Comparison of ENCODE assay signal across 8 cellular contexts in the genomic region with DNA sequence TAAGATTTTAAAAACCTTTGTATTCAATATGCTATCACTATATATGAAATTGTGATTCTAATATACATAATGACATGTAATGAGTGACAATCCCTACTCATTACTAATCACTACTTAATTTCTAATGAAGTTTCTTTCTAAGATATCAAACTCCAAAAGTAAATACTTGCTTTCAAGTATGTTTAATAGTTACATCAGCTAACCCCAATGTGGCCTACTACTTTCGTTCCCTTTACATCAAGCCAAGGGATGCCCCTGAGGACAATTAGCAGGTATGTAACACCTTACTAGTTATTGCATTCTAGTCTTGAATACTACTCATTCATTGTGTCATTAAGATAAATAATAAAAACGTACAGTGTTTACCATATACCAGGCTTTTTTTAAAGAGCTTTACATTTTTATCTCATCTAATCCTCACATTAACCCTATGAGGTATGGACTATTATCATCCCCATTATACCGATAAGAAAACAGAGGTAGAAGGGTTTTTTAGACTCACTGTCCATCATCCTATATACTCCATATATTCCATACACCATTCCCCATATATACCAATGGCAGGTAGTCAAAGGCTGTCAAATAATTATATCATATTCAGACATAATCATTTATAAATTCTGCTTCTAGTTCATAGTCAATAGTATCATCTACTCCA. TPM values are rescaled to one million over a fixed set of nuclear protein-coding genes. Genes with fewer than 3 reads are reported as not detected.
DNase-seq lines count a peak whose midpoint lies in the region; ATAC-seq and TF ChIP-seq lines count a peak whose summit lies in the region.

No MANE protein-coding gene starts in this region.

- CTCF ChIA-PET in CD4-positive, alpha-beta T cell (lab: Charles Lee): interaction anchor here (1.2 to 5.8 kb wide), 4 partner anchors 9 to 96 kb away, joined by 4 to 55 read pairs (median 6); no protein-coding TSS in a partner anchor

- no peaks in the 10 kb centered on the region for H3K27me3 Mint-ChIP-seq in CD4-positive, alpha-beta T cell
- H3K27me3 Mint-ChIP-seq in effector memory CD8-positive, alpha-beta T cell: no peaks in the 10 kb centered on the region
- H3K27me3 Mint-ChIP-seq in neural progenitor cell (ENCODE audit: insufficient read depth, low read depth): peaks cover 2% of the 10 kb centered on the region

- peak overlapping the region; percentile 100 for H3K27ac Mint-ChIP-seq in CD4-positive, alpha-beta T cell
- H3K27ac Mint-ChIP-seq in effector memory CD8-positive, alpha-beta T cell: peak overlapping the region; percentile 81 to 99
- no peak overlapping the region for H3K27ac Mint-ChIP-seq in neural progenitor cell

- H2AFZ ChIP-seq in neural progenitor cell (replicated peaks): no peak overlapping the region

- POLR2A ChIA-PET in CD4-positive, alpha-beta T cell (lab: Charles Lee): interaction anchor here (1.1 to 1.8 kb wide), 6 partner anchors 9 to 110 kb away, joined by 3 to 10 read pairs (median 4); no protein-coding TSS in a partner anchor

- peak overlapping the region; percentile 98 for H3K4me3 ChIP-seq in NT2/D1 (ENCODE audit: insufficient read length, low read depth)
- peak overlapping the region; percentile 96 for H3K4me3 ChIP-seq in neural progenitor cell

- H3K79me2 ChIP-seq in neural progenitor cell (ENCODE audit: low read depth): peaks cover 82% of the 10 kb centered on the region

- H4K20me1 ChIP-seq in neural progenitor cell (ENCODE audit: low read depth): peaks cover 69% of the 10 kb centered on the region

- H3K27me3 ChIP-seq in CD4-positive, alpha-beta T cell (ENCODE audit: control insufficient read depth, insufficient read depth, low read length): no peaks in the 10 kb centered on the region
- H3K27me3 ChIP-seq in NT2/D1 (ENCODE audit: insufficient read depth, insufficient read length) (no peaks in the 10 kb centered on the region), neural progenitor cell (no peaks in the 10 kb centered on the region)

- no peak overlapping the region for H3K27ac ChIP-seq in CD4-positive, alpha-beta T cell (ENCODE audit: low read depth, low read length)
- no peak overlapping the region for H3K27ac ChIP-seq in neural progenitor cell

- H3F3A ChIP-seq in neural progenitor cell (ENCODE audit: low read depth): peaks cover 11% of the 10 kb centered on the region

- H3K4me1 ChIP-seq in NT2/D1 (ENCODE audit: insufficient read depth, insufficient read length) (no peaks in the 10 kb centered on the region), neural progenitor cell (peaks cover 7% of the 10 kb centered on the region)

- DNase-seq in CD4-positive, alpha-beta T cell: no peak
- no peak for DNase-seq in NT2/D1 (ENCODE audit: low read depth, low spot score)
- DNase-seq in effector memory CD8-positive, alpha-beta T cell: no peak
- DNase-seq in neural progenitor cell (ENCODE audit: low spot score): no peak
- DNase-seq in GF-D8 (lab: John Stamatoyannopoulos, UW): no peak
- no peak for DNase-seq in SHP77 (lab: John Stamatoyannopoulos, UW)
- DNase-seq in central memory CD4-positive, alpha-beta T cell: no peak

- H3K36me3 ChIP-seq in NT2/D1 (ENCODE audit: insufficient read depth, insufficient read length, low read length) (peaks cover 82% of the 10 kb centered on the region), neural progenitor cell (peaks cover 4% of the 10 kb centered on the region)

- peak overlapping the region; percentile 100 for H3K9ac ChIP-seq in NT2/D1 (ENCODE audit: insufficient read length, low read depth)
- H3K9ac ChIP-seq in neural progenitor cell: peak overlapping the region; percentile 15

- H3K36me3 Mint-ChIP-seq in CD4-positive, alpha-beta T cell (ENCODE audit: low read depth): peaks cover 94% of the 10 kb centered on the region
- peaks cover 87% of the 10 kb centered on the region for H3K36me3 Mint-ChIP-seq in effector memory CD8-positive, alpha-beta T cell (ENCODE audit: insufficient read depth)
- H3K36me3 Mint-ChIP-seq in neural progenitor cell: peaks cover 14% of the 10 kb centered on the region

- ATAC-seq in CD4-positive, alpha-beta T cell (ENCODE audit: poor library complexity): no peak
- ATAC-seq in effector memory CD8-positive, alpha-beta T cell (replicated peaks): no peak
- no peak for ATAC-seq in GM19467 (IDR thresholded peaks at IDR 0.05; ENCODE audit: unreplicated experiment)

- H3K4me2 ChIP-seq in neural progenitor cell: peak overlapping the region; percentile 93

- H3K9me3 ChIP-seq in CD4-positive, alpha-beta T cell (ENCODE audit: control insufficient read depth, low read length): no peaks in the 10 kb centered on the region
- H3K9me3 ChIP-seq in NT2/D1 (ENCODE audit: insufficient read depth, low read length): no peaks in the 10 kb centered on the region
- H3K9me3 ChIP-seq in neural progenitor cell (ENCODE audit: low read depth): no peaks in the 10 kb centered on the region

- intact Hi-C loops in CD4-positive, alpha-beta T cell (cut with DNase I, micrococcal nuclease): loop anchor here in 1 of 2 experiments (10.0 kb wide), 1 partner anchor 553 kb away; no protein-coding TSS in a partner anchor

- H3K4me3 Mint-ChIP-seq in CD4-positive, alpha-beta T cell: peak overlapping the region; percentile 100
- peak overlapping the region; percentile 95 to 99 for H3K4me3 Mint-ChIP-seq in effector memory CD8-positive, alpha-beta T cell
- H3K4me3 Mint-ChIP-seq in neural progenitor cell: peak overlapping the region; percentile 99

- no peaks in the 10 kb centered on the region for H3K9me3 Mint-ChIP-seq in CD4-positive, alpha-beta T cell
- H3K9me3 Mint-ChIP-seq in effector memory CD8-positive, alpha-beta T cell: no peaks in the 10 kb centered on the region
- no peaks in the 10 kb centered on the region for H3K9me3 Mint-ChIP-seq in neural progenitor cell

- TF ChIP-seq CTCF in CD4-positive, alpha-beta T cell (IDR thresholded peaks at IDR 0.05): no peak
- no peak for TF ChIP-seq CTCF in neural progenitor cell (IDR thresholded peaks at IDR 0.05)

- H3K4me1 Mint-ChIP-seq in CD4-positive, alpha-beta T cell (ENCODE audit: low read depth): peaks cover 51% of the 10 kb centered on the region
- H3K4me1 Mint-ChIP-seq in effector memory CD8-positive, alpha-beta T cell (ENCODE audit: low read depth in 2 of 2): peaks cover 13 to 37% of the 10 kb centered on the region in 2 donors
- peaks cover 19% of the 10 kb centered on the region for H3K4me1 Mint-ChIP-seq in neural progenitor cell

RNA-seq across cellular contexts. Expression of a gene that starts 4.2 kb away (rescaled TPM):
- total RNA-seq in CD4-positive, alpha-beta T cell: 100 to 1,000 TPM; 171 to 179 TPM
- total RNA-seq in neural progenitor cell (ENCODE audit: low replicate concordance): 25.0 and 32.7 TPM in 2 replicates

RNA-seq across cellular contexts. Expression of a gene that starts 47.7 kb away (rescaled TPM):
- under 1 TPM; 0.53 to 0.82 TPM for total RNA-seq in CD4-positive, alpha-beta T cell
- total RNA-seq in neural progenitor cell (ENCODE audit: low replicate concordance): 0.58 and 1.5 TPM in 2 replicates
